Comparison of ENCODE assay signal across 12 cellular contexts in the genomic region with DNA sequence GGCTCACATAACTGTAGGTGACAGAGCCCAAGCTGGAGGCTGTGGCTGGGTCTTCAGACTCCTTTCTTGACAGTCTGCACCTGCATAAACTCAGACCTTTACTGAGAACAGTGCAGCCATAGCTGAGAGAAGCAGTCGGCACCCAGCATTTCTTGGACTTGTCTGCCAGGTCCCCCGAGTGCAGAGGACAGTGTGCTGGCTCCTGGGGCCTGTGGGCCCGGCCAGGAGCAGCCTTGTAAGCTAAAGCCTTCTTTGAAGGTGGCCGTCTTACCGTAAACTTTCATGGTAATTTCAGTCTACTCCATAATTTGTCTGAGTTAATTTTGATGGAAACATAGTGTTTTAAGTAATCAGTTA.
DNase-seq lines count a peak whose midpoint lies in the region; ATAC-seq, FAIRE-seq and TF ChIP-seq lines count a peak whose summit lies in the region.
"Had no signal": no experiment of that assay in that cellular context is flagged by ENCODE, and none has a peak within 500 bp of the region (broad histone marks: within the 10 kb centered on the region; RNA-seq: fewer than 3 reads in every experiment).

No MANE protein-coding gene starts in this region.

- DNase-seq in T-helper 2 cell treated with Interferon-gamma antibody and Interleukin-4, amounts not matched to agents 5 μg/mL and 100 μg/mL, for 36 hours (ENCODE audit: low spot score): no peak
- DNase-seq in T-helper 2 cell: no peak
- DNase-seq in activated B cell treated with CpG ODN at 0.5 μM for 24 hours: no peak
- peak; percentile 30 for DNase-seq in kidney
- no peak for DNase-seq in stimulated activated naive CD8-positive, alpha-beta T cell treated with anti-CD3 and anti-CD28 coated beads, Interleukin-15, amount 100 ng/mL, for 72 hours
- no peak for DNase-seq in superior temporal gyrus (ENCODE audit: extremely low spot score)
- no peak for DNase-seq in GM13977 (ENCODE audit: low spot score)
- DNase-seq in hepatic stellate cell (ENCODE audit: low spot score): no peak
- DNase-seq: hypothalamus, NCI-H187 treated with DMSO at 0.1 percent for 48 hours had no signal

- ATAC-seq in activated B cell treated with CpG ODN at 0.5 μM for 24 hours (ENCODE audit: low read depth): no peak
- no peak for ATAC-seq in stimulated activated naive CD8-positive, alpha-beta T cell treated with anti-CD3 and anti-CD28 coated beads, Interleukin-15, amount 100 ng/mL, for 72 hours

- no peak overlapping the region for H3K4me3 ChIP-seq in kidney (ENCODE audit: low read length in 2 of 2)
- H3K4me3 ChIP-seq: ovary had no signal

- H3K36me3 ChIP-seq in kidney (ENCODE audit: control insufficient read depth in 1 of 2, insufficient read depth in 2 of 2, low read length in 2 of 2): no peaks in the 10 kb centered on the region
- H3K36me3 ChIP-seq: ovary had no signal

- peak overlapping the region; percentile 98 for H3K4me3 Mint-ChIP-seq in T-helper 2 cell treated with Interferon-gamma antibody and Interleukin-4, amounts not matched to agents 5 μg/mL and 100 μg/mL, for 36 hours
- no peak overlapping the region for H3K4me3 Mint-ChIP-seq in activated B cell treated with CpG ODN at 0.5 μM for 24 hours
- peak overlapping the region; percentile 95 to 97 for H3K4me3 Mint-ChIP-seq in stimulated activated naive CD8-positive, alpha-beta T cell treated with anti-CD3 and anti-CD28 coated beads, Interleukin-15, amount 100 ng/mL, for 72 hours

- peak overlapping the region; percentile 38 to 57 for H3K27ac ChIP-seq in kidney (ENCODE audit: low read depth in 2 of 2, low read length in 2 of 2)
- H3K27ac ChIP-seq: ovary had no signal

- POLR2A ChIA-PET in activated B cell treated with CpG ODN at 0.5 μM for 24 hours (lab: Charles Lee): interaction anchor here (13.9 kb wide), 1 partner anchor 23 kb away, joined by 241 read pairs; no protein-coding TSS in a partner anchor

- H3K9me3 Mint-ChIP-seq in T-helper 2 cell treated with Interferon-gamma antibody and Interleukin-4, amounts not matched to agents 5 μg/mL and 100 μg/mL, for 36 hours: no peaks in the 10 kb centered on the region
- no peaks in the 10 kb centered on the region for H3K9me3 Mint-ChIP-seq in activated B cell treated with CpG ODN at 0.5 μM for 24 hours
- no peaks in the 10 kb centered on the region for H3K9me3 Mint-ChIP-seq in stimulated activated naive CD8-positive, alpha-beta T cell treated with anti-CD3 and anti-CD28 coated beads, Interleukin-15, amount 100 ng/mL, for 72 hours

- no peak for FAIRE-seq in kidney (lab: Jason Lieb, UNC)
- FAIRE-seq: colon had no signal

- no peak for TF ChIP-seq CTCF in activated B cell treated with CpG ODN at 0.5 μM for 24 hours (IDR thresholded peaks at IDR 0.05)
- no peak for TF ChIP-seq CTCF in kidney (IDR thresholded peaks at IDR 0.05; ENCODE audit: borderline replicate concordance, extremely low read depth, insufficient read depth)
- no peak for TF ChIP-seq CTCF in GM13977 (IDR thresholded peaks at IDR 0.05; ENCODE audit: extremely low read depth, insufficient read depth, missing control alignments)

- in situ Hi-C loops in GM13977 (cut with MboI; ENCODE audit: low pct_unique_long_range_greater_than_20kb, low sequenced_read_pairs, unreplicated experiment): no loop called here

- no peak overlapping the region for H3K9ac ChIP-seq in kidney (ENCODE audit: low read length in 2 of 2)

- peak overlapping the region; percentile 82 for H3K27ac Mint-ChIP-seq in T-helper 2 cell treated with Interferon-gamma antibody and Interleukin-4, amounts not matched to agents 5 μg/mL and 100 μg/mL, for 36 hours
- H3K27ac Mint-ChIP-seq in activated B cell treated with CpG ODN at 0.5 μM for 24 hours: peak overlapping the region; percentile 91
- H3K27ac Mint-ChIP-seq in stimulated activated naive CD8-positive, alpha-beta T cell treated with anti-CD3 and anti-CD28 coated beads, Interleukin-15, amount 100 ng/mL, for 72 hours: peak overlapping the region; percentile 20 to 74

- peaks cover 88% of the 10 kb centered on the region for H3K4me1 Mint-ChIP-seq in T-helper 2 cell treated with Interferon-gamma antibody and Interleukin-4, amounts not matched to agents 5 μg/mL and 100 μg/mL, for 36 hours (ENCODE audit: low read depth)
- peaks cover 97% of the 10 kb centered on the region for H3K4me1 Mint-ChIP-seq in activated B cell treated with CpG ODN at 0.5 μM for 24 hours
- H3K4me1 Mint-ChIP-seq in stimulated activated naive CD8-positive, alpha-beta T cell treated with anti-CD3 and anti-CD28 coated beads, Interleukin-15, amount 100 ng/mL, for 72 hours: peaks cover 99% of the 10 kb centered on the region

- H3K36me3 Mint-ChIP-seq in T-helper 2 cell treated with Interferon-gamma antibody and Interleukin-4, amounts not matched to agents 5 μg/mL and 100 μg/mL, for 36 hours (ENCODE audit: low read depth): peaks cover 31% of the 10 kb centered on the region
- peaks cover 6% of the 10 kb centered on the region for H3K36me3 Mint-ChIP-seq in activated B cell treated with CpG ODN at 0.5 μM for 24 hours (ENCODE audit: low read depth)

- H3K27me3 Mint-ChIP-seq in T-helper 2 cell treated with Interferon-gamma antibody and Interleukin-4, amounts not matched to agents 5 μg/mL and 100 μg/mL, for 36 hours (ENCODE audit: low read depth): no peaks in the 10 kb centered on the region
- H3K27me3 Mint-ChIP-seq in activated B cell treated with CpG ODN at 0.5 μM for 24 hours: no peaks in the 10 kb centered on the region
- no peaks in the 10 kb centered on the region for H3K27me3 Mint-ChIP-seq in stimulated activated naive CD8-positive, alpha-beta T cell treated with anti-CD3 and anti-CD28 coated beads, Interleukin-15, amount 100 ng/mL, for 72 hours

- intact Hi-C loops in activated B cell treated with CpG ODN at 0.5 μM for 24 hours (cut with micrococcal nuclease): loop anchor here (10.0 kb wide), 1 partner anchor 266 kb away; the partner anchor contains the start of gene UBE2F
- intact Hi-C loops in kidney (cut with DNase I): no loop called here

- peaks cover 64 to 65% of the 10 kb centered on the region in 2 donors for H3K4me1 ChIP-seq in kidney (ENCODE audit: control insufficient read depth in 1 of 2, insufficient read depth in 1 of 2, low read depth in 1 of 2, low read length in 2 of 2)

- no peaks in the 10 kb centered on the region for H3K9me3 ChIP-seq in kidney (ENCODE audit: control insufficient read depth in 1 of 2, low read length in 2 of 2)
- H3K9me3 ChIP-seq: ovary had no signal

- CTCF ChIA-PET in activated B cell treated with CpG ODN at 0.5 μM for 24 hours (lab: Charles Lee): interaction anchor here (2.5 to 9.6 kb wide), 2 partner anchors 25 to 47 kb away, joined by 17 to 125 read pairs; no protein-coding TSS in a partner anchor
